ENCODE assay signal across 29 cellular contexts in the genomic region with DNA sequence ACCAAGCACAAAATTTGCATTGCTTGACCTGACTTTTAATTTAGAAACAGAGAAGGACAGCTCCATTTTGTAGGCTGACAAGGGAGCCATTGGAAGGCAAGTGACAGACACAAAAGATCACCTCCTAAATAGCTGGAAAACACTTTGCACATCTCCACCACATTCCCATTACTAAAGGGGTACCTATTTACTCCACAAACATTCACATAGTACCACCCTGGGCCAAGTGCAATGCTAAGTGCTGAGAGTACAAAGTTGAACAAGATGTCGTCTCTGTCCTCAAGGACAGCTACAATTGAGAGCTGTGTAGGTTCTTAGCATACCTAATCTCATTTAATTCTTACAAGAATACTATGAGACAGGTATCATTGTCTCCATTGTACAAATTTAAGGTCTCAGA.
"Had no signal": no experiment of that assay in that cellular context is flagged by ENCODE, and none has a peak within 500 bp of the region (broad histone marks: within the 10 kb centered on the region; RNA-seq: fewer than 3 reads in every experiment).

No MANE protein-coding gene starts in this region.

- H3K4me3 Mint-ChIP-seq: stimulated activated effector memory CD8-positive, alpha-beta T cell treated with anti-CD3 and anti-CD28 coated beads, Interleukin-12 subunit alpha, Interleukin-12 subunit beta, amount 100 ng/mL, for 72 hours; stimulated activated memory B cell treated with anti-CD40 and anti-IgM and Interleukin-4, amounts not matched to agents 10 μg/mL and 1 μg/mL and 100 μg/mL, for 72 hours; stimulated activated naive B cell treated with anti-CD40 and anti-IgM and Interleukin-4, amounts not matched to agents 10 μg/mL and 1 μg/mL and 100 μg/mL, for 72 hours; stimulated activated naive CD8-positive, alpha-beta T cell treated with anti-CD3 and anti-CD28 coated beads, Interleukin-15, amount 100 ng/mL, for 72 hours; stimulated activated naive CD8-positive, alpha-beta T cell treated with anti-CD3 and anti-CD28 coated beads, Interleukin-15, Interleukin-2, amounts not matched to agents 100 ng/mL and 50 ng/mL, for 24 hours; type B pancreatic cell had no signal

- H3K27me3 ChIP-seq: stomach, suprapubic skin, testis, thyroid gland, tibial artery, tibial nerve, transverse colon, upper lobe of left lung, upper lobe of right lung, uterus, vagina had no signal

- FAIRE-seq: urothelium cell line had no signal

- H3K36me3 Mint-ChIP-seq: stimulated activated effector memory CD8-positive, alpha-beta T cell treated with anti-CD3 and anti-CD28 coated beads, Interleukin-12 subunit alpha, Interleukin-12 subunit beta, amount 100 ng/mL, for 72 hours; stimulated activated memory B cell treated with anti-CD40 and anti-IgM and Interleukin-4, amounts not matched to agents 10 μg/mL and 1 μg/mL and 100 μg/mL, for 72 hours; stimulated activated naive B cell treated with anti-CD40 and anti-IgM and Interleukin-4, amounts not matched to agents 10 μg/mL and 1 μg/mL and 100 μg/mL, for 72 hours had no signal

- H3K4me1 Mint-ChIP-seq: stimulated activated effector memory CD8-positive, alpha-beta T cell treated with anti-CD3 and anti-CD28 coated beads, Interleukin-12 subunit alpha, Interleukin-12 subunit beta, amount 100 ng/mL, for 72 hours; stimulated activated memory B cell treated with anti-CD40 and anti-IgM and Interleukin-4, amounts not matched to agents 10 μg/mL and 1 μg/mL and 100 μg/mL, for 72 hours; stimulated activated naive B cell treated with anti-CD40 and anti-IgM and Interleukin-4, amounts not matched to agents 10 μg/mL and 1 μg/mL and 100 μg/mL, for 72 hours; stimulated activated naive CD8-positive, alpha-beta T cell treated with anti-CD3 and anti-CD28 coated beads, Interleukin-15, amount 100 ng/mL, for 72 hours had no signal

- H3K27me3 Mint-ChIP-seq: stimulated activated memory B cell treated with anti-CD40 and anti-IgM and Interleukin-4, amounts not matched to agents 10 μg/mL and 1 μg/mL and 100 μg/mL, for 72 hours; stimulated activated naive CD8-positive, alpha-beta T cell treated with anti-CD3 and anti-CD28 coated beads, Interleukin-15, amount 100 ng/mL, for 72 hours; stimulated activated naive CD8-positive, alpha-beta T cell treated with anti-CD3 and anti-CD28 coated beads, Interleukin-15, Interleukin-2, amounts not matched to agents 100 ng/mL and 50 ng/mL, for 24 hours; type B pancreatic cell had no signal

- H3K27ac ChIP-seq: stomach, suprapubic skin, testis, thoracic aorta, thyroid gland, tibial artery, tibial nerve, transverse colon, upper lobe of left lung, upper lobe of right lung, uterus, vagina had no signal

- H3K27ac Mint-ChIP-seq: stimulated activated effector memory CD8-positive, alpha-beta T cell treated with anti-CD3 and anti-CD28 coated beads, Interleukin-12 subunit alpha, Interleukin-12 subunit beta, amount 100 ng/mL, for 72 hours; stimulated activated memory B cell treated with anti-CD40 and anti-IgM and Interleukin-4, amounts not matched to agents 10 μg/mL and 1 μg/mL and 100 μg/mL, for 72 hours; stimulated activated naive B cell treated with anti-CD40 and anti-IgM and Interleukin-4, amounts not matched to agents 10 μg/mL and 1 μg/mL and 100 μg/mL, for 72 hours; stimulated activated naive CD8-positive, alpha-beta T cell treated with anti-CD3 and anti-CD28 coated beads, Interleukin-15, amount 100 ng/mL, for 72 hours; stimulated activated naive CD8-positive, alpha-beta T cell treated with anti-CD3 and anti-CD28 coated beads, Interleukin-15, Interleukin-2, amounts not matched to agents 100 ng/mL and 50 ng/mL, for 24 hours; type B pancreatic cell had no signal

- H3K36me3 ChIP-seq: stomach, suprapubic skin, thoracic aorta, thyroid gland, tibial artery, tibial nerve, transverse colon, upper lobe of left lung, upper lobe of right lung, uterus, vagina had no signal

- H3K4me3 ChIP-seq: stomach, suprapubic skin, testis, thoracic aorta, thyroid gland, tibial artery, tibial nerve, transverse colon, upper lobe of left lung, upper lobe of right lung, uterus, vagina had no signal

- H3K4me1 ChIP-seq: stomach, suprapubic skin, testis, thyroid gland, tibial nerve, transverse colon, upper lobe of left lung, upper lobe of right lung, vagina had no signal

- H3K9me3 ChIP-seq: suprapubic skin, testis, thoracic aorta, thyroid gland, tibial artery, transverse colon, upper lobe of right lung, uterus, vagina had no signal

- ATAC-seq: stimulated activated effector memory CD8-positive, alpha-beta T cell treated with anti-CD3 and anti-CD28 coated beads, Interleukin-12 subunit alpha, Interleukin-12 subunit beta, amount 100 ng/mL, for 72 hours; stimulated activated memory B cell treated with anti-CD40 and anti-IgM and Interleukin-4, amounts not matched to agents 10 μg/mL and 1 μg/mL and 100 μg/mL, for 72 hours; stimulated activated naive B cell treated with anti-CD40 and anti-IgM and Interleukin-4, amounts not matched to agents 10 μg/mL and 1 μg/mL and 100 μg/mL, for 72 hours; stimulated activated naive CD8-positive, alpha-beta T cell treated with anti-CD3 and anti-CD28 coated beads, Interleukin-15, amount 100 ng/mL, for 72 hours; stimulated activated naive CD8-positive, alpha-beta T cell treated with anti-CD3 and anti-CD28 coated beads, Interleukin-15, Interleukin-2, amounts not matched to agents 100 U/mL and 50 U/mL, for 24 hours; upper lobe of right lung had no signal

- DNase-seq: stimulated activated CD4-positive, alpha-beta T cell treated with anti-CD3 and anti-CD28 coated beads, Interleukin-2, amount 100 ng/mL, for 48 hours; stimulated activated CD4-positive, alpha-beta T cell treated with anti-CD3 and anti-CD28 coated beads, Interleukin-4, amount 100 ng/mL, for 1 hour; stimulated activated CD4-positive, alpha-beta T cell treated with anti-CD3 and anti-CD28 coated beads, Interleukin-4, amount 100 ng/mL, for 24 hours; stimulated activated CD4-positive, alpha-beta T cell treated with anti-CD3 and anti-CD28 coated beads, Interleukin-4, amount 100 ng/mL, for 4 hours; stimulated activated CD8-positive, alpha-beta memory T cell treated with anti-CD3 and anti-CD28 coated beads, Interleukin-4, amount 100 ng/mL, for 48 hours; stimulated activated naive B cell treated with anti-CD40 and anti-IgM and Interleukin-4, amounts not matched to agents 10 μg/mL and 1 μg/mL and 100 μg/mL, for 72 hours; stimulated activated naive CD4-positive, alpha-beta T cell; stimulated activated naive CD4-positive, alpha-beta T cell treated with Interleukin-2 at 50 U/mL for 16 hours; stimulated activated naive CD8-positive, alpha-beta T cell treated with anti-CD3 and anti-CD28 coated beads, Interleukin-15, amount 100 ng/mL, for 72 hours; stimulated activated naive CD8-positive, alpha-beta T cell treated with anti-CD3 and anti-CD28 coated beads, Interleukin-15, Interleukin-2, amounts not matched to agents 100 U/mL and 50 U/mL, for 24 hours; stomach; substantia nigra; testis; thyroid gland; tibial artery; transverse colon; trophoblast cell; upper lobe of left lung; upper lobe of right lung; uterus had no signal
